Comparison of ENCODE assay signal across 13 cellular contexts in genomic region chr12:79818856-79819255, GRCh38.
DNase-seq lines count a peak whose midpoint lies in the region; ATAC-seq and TF ChIP-seq lines count a peak whose summit lies in the region.
"Had no signal": no experiment of that assay in that cellular context is flagged by ENCODE, and none has a peak within 500 bp of the region (broad histone marks: within the 10 kb centered on the region; RNA-seq: fewer than 3 reads in every experiment).

No MANE protein-coding gene starts in this region.

- no TSS peak for BruUV-seq in A673 (replicated peaks; lab: Mats Ljungman, UMichigan)

- H3K27me3 ChIP-seq in A673 (replicated peaks; ENCODE audit: insufficient read depth, low read depth, low read length, poor library complexity) (no peaks in the 10 kb centered on the region), neutrophil (no peaks in the 10 kb centered on the region)

- H3K27ac ChIP-seq in A673 (ENCODE audit: low read depth, low read length, poor library complexity, severe bottlenecking) (no peak overlapping the region), neutrophil (peak overlapping the region; percentile 16), RWPE1 (no peak overlapping the region)

- POLR2A ChIA-PET in A673 (lab: Charles Lee; ENCODE audit: low non-redundant PET) (no interaction called here), WTC11 (lab: Charles Lee) (no interaction called here), RWPE1 (lab: Yijun Ruan, JAX; ENCODE audit: low non-redundant PET) (no interaction called here)

- ATAC-seq in WTC11 (no peak), SK-N-SH treated with all-trans-retinoic acid at 6 μM for 48 hours (no peak)

- 0 out of 2 replicates have a peak, but pooled peaks cover 5% of the 10 kb centered on the region for H3K4me1 Mint-ChIP-seq in WTC11
- H3K4me1 Mint-ChIP-seq: endodermal cell had no signal

- H3K4me3 ChIP-seq in A673 (ENCODE audit: low read depth, low read length, poor library complexity, severe bottlenecking) (no peak overlapping the region), neutrophil (ENCODE audit: low read depth in 1 of 2, low read length in 1 of 2) (no peak overlapping the region)
- H3K4me3 ChIP-seq: skin epidermis had no signal

- no peaks in the 10 kb centered on the region for H3K27me3 Mint-ChIP-seq in WTC11 (ENCODE audit: low read depth)
- H3K27me3 Mint-ChIP-seq: activated B cell treated with CpG ODN at 0.5 μM for 24 hours had no signal

- H3K9me3 ChIP-seq in A673 (ENCODE audit: low read depth, low read length, poor library complexity, severe bottlenecking) (no peaks in the 10 kb centered on the region), neutrophil (no peaks in the 10 kb centered on the region)

- no peaks in the 10 kb centered on the region for H3K9me3 Mint-ChIP-seq in WTC11
- H3K9me3 Mint-ChIP-seq: activated B cell treated with CpG ODN at 0.5 μM for 24 hours, endodermal cell had no signal

- intact Hi-C loops in A673 (cut with micrococcal nuclease; ENCODE audit: unreplicated experiment), result no loop called here

- DNase-seq in A673 (ENCODE audit: low spot score) (peak; percentile 70), WTC11 (ENCODE audit: low spot score) (no peak), fibroblast of gingiva (ENCODE audit: low read depth) (peak; percentile 32), RWPE1 (ENCODE audit: low spot score) (no peak), A172 (ENCODE audit: low spot score) (no peak)
- DNase-seq in activated CD4-positive, alpha-beta T cell treated with anti-CD3 and anti-CD28 coated beads, Interleukin-2, amount 50 U/mL, for 1 hour, result no peak
- DNase-seq: activated B cell treated with CpG ODN at 0.5 μM for 24 hours, endodermal cell, head of caudate nucleus, MM.1S had no signal

- peaks cover 18% of the 10 kb centered on the region for H3K36me3 Mint-ChIP-seq in WTC11

- peaks cover 15% of the 10 kb centered on the region for H3K4me1 ChIP-seq in A673 (ENCODE audit: insufficient read depth, low read length, poor library complexity, severe bottlenecking)
- H3K4me1 ChIP-seq in neutrophil (ENCODE audit: control insufficient read depth in 1 of 2, insufficient read depth in 1 of 2, low read depth in 1 of 2, low read length in 1 of 2), result no peaks in the 10 kb centered on the region

- H3K27ac Mint-ChIP-seq in WTC11, result peak overlapping the region; percentile 16; the same call in 1 of the 2 replicates
- H3K27ac Mint-ChIP-seq: activated B cell treated with CpG ODN at 0.5 μM for 24 hours had no signal

- peaks cover 20% of the 10 kb centered on the region for H3K36me3 ChIP-seq in A673 (ENCODE audit: insufficient read depth, low read length, poor library complexity, severe bottlenecking)
- peaks cover 66% of the 10 kb centered on the region for H3K36me3 ChIP-seq in neutrophil

- H3K4me3 Mint-ChIP-seq in WTC11, result no peak overlapping the region
- H3K4me3 Mint-ChIP-seq: activated B cell treated with CpG ODN at 0.5 μM for 24 hours, endodermal cell had no signal

- CTCF ChIA-PET in A673 (lab: Charles Lee), result no interaction called here
- CTCF ChIA-PET in WTC11 (lab: Charles Lee), result no interaction called here
- CTCF ChIA-PET in RWPE1 (lab: Yijun Ruan, JAX), result interaction anchor here (0.9 kb wide), 1 partner anchor 12 kb away, joined by 3 read pairs; no protein-coding TSS in a partner anchor

- TF ChIP-seq CTCF in A673 (conservative IDR thresholded peaks at IDR 0.05; ENCODE audit: low read depth, low read length) (no peak), WTC11 (IDR thresholded peaks at IDR 0.05) (no peak), neutrophil (IDR thresholded peaks at IDR 0.05) (no peak), RWPE1 (conservative IDR thresholded peaks at IDR 0.05; ENCODE audit: low read depth) (no peak)

TF ChIP-seq in WTC11, 78 proteins besides CTCF, POLR2A, EP300 and RAD21 (continues in another document):
- TF ChIP-seq GABPB1 (CRISPR knock-in tag; IDR thresholded peaks at IDR 0.05) (no peak), FOXJ3 (CRISPR knock-in tag; IDR thresholded peaks at IDR 0.05; ENCODE audit: borderline replicate concordance) (no peak), ATF2 (CRISPR knock-in tag; IDR thresholded peaks at IDR 0.05; ENCODE audit: borderline replicate concordance, low read depth) (no peak), ATF6 (CRISPR knock-in tag; IDR thresholded peaks at IDR 0.05) (no peak), NFE2L1 (CRISPR knock-in tag; IDR thresholded peaks at IDR 0.05) (no peak), E2F5 (CRISPR knock-in tag; IDR thresholded peaks at IDR 0.05) (no peak), ZNF219 (CRISPR knock-in tag; IDR thresholded peaks at IDR 0.05; ENCODE audit: borderline replicate concordance) (no peak), JAZF1 (CRISPR knock-in tag; IDR thresholded peaks at IDR 0.05) (no peak)

TF ChIP-seq in SK-N-SH treated with all-trans-retinoic acid at 6 μM for 48 hours, 23 proteins besides CTCF, POLR2A, EP300 and RAD21:
- TF ChIP-seq, protein P1, sequence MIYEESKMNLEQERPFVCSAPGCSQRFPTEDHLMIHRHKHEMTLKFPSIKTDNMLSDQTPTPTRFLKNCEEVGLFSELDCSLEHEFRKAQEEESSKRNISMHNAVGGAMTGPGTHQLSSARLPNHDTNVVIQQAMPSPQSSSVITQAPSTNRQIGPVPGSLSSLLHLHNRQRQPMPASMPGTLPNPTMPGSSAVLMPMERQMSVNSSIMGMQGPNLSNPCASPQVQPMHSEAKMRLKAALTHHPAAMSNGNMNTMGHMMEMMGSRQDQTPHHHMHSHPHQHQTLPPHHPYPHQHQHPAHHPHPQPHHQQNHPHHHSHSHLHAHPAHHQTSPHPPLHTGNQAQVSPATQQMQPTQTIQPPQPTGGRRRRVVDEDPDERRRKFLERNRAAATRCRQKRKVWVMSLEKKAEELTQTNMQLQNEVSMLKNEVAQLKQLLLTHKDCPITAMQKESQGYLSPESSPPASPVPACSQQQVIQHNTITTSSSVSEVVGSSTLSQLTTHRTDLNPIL (CRISPR knock-in tag; IDR thresholded peaks at IDR 0.05; ENCODE audit: low read depth), result no peak
- TF ChIP-seq ISL1 (CRISPR knock-in tag; IDR thresholded peaks at IDR 0.05), result no peak
- no peak for TF ChIP-seq GLIS3 (CRISPR knock-in tag; IDR thresholded peaks at IDR 0.05)
- TF ChIP-seq, protein P2, sequence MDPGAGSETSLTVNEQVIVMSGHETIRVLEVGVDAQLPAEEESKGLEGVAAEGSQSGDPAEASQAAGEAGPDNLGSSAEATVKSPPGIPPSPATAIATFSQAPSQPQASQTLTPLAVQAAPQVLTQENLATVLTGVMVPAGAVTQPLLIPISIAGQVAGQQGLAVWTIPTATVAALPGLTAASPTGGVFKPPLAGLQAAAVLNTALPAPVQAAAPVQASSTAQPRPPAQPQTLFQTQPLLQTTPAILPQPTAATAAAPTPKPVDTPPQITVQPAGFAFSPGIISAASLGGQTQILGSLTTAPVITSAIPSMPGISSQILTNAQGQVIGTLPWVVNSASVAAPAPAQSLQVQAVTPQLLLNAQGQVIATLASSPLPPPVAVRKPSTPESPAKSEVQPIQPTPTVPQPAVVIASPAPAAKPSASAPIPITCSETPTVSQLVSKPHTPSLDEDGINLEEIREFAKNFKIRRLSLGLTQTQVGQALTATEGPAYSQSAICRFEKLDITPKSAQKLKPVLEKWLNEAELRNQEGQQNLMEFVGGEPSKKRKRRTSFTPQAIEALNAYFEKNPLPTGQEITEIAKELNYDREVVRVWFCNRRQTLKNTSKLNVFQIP (CRISPR knock-in tag; IDR thresholded peaks at IDR 0.05; ENCODE audit: borderline replicate concordance, low read depth), result no peak
- TF ChIP-seq PATZ1 (CRISPR knock-in tag; IDR thresholded peaks at IDR 0.05; ENCODE audit: borderline replicate concordance), result no peak
- TF ChIP-seq CSDC2 (CRISPR knock-in tag; IDR thresholded peaks at IDR 0.05), result no peak
- TF ChIP-seq ZNF8 (CRISPR knock-in tag; IDR thresholded peaks at IDR 0.05), result no peak
- TF ChIP-seq ZFP30 (CRISPR knock-in tag; IDR thresholded peaks at IDR 0.05), result no peak
- no peak for TF ChIP-seq ZNF70 (CRISPR knock-in tag; IDR thresholded peaks at IDR 0.05)

Comparison
In these comparisons a context has a peak if more than half of its experiments do, and no peak if none do; other contexts are left out.
1. DNase-seq: peak in A673 (single experiment) and fibroblast of gingiva (single experiment); none in WTC11 (single experiment), RWPE1 (single experiment), A172 (single experiment) and activated CD4-positive, alpha-beta T cell treated with anti-CD3 and anti-CD28 coated beads, Interleukin-2, amount 50 U/mL, for 1 hour (single experiment).